ENCODE assay signal across 10 cellular contexts in genomic region chr13:37602743-37603381, GRCh38. TPM values are rescaled to one million over a fixed set of nuclear protein-coding genes. Genes with fewer than 3 reads are reported as not detected.
A peak's percentile ranks its signal among the peaks of the same experiment; 100 is the strongest.
DNase-seq lines count a peak whose midpoint lies in the region; ATAC-seq and TF ChIP-seq lines count a peak whose summit lies in the region.
"Had no signal": no experiment of that assay in that cellular context is flagged by ENCODE, and none has a peak within 500 bp of the region (broad histone marks: within the 10 kb centered on the region; RNA-seq: fewer than 3 reads in every experiment).

No MANE protein-coding gene starts in this region.

- H3K4ac ChIP-seq in H9 (ENCODE audit: low read depth, low read length) = no peak overlapping the region

- H3K9me3 Mint-ChIP-seq in H9 = no peaks in the 10 kb centered on the region; a peak in 2 of 5 replicates
- peaks cover 10% of the 10 kb centered on the region for H3K9me3 Mint-ChIP-seq in stimulated activated effector memory CD8-positive, alpha-beta T cell treated with anti-CD3 and anti-CD28 coated beads, Interleukin-12 subunit alpha, Interleukin-12 subunit beta, amount 100 ng/mL, for 72 hours

- H3K9ac ChIP-seq in H9 (ENCODE audit: extremely low read depth, insufficient read length, low read length) = no peak overlapping the region

- H2BK20ac ChIP-seq in H9 (ENCODE audit: low read depth, low read length, poor library complexity, severe bottlenecking) = no peak overlapping the region

- H3K36me3 ChIP-seq in ascending aorta = no peaks in the 10 kb centered on the region

- no peak overlapping the region for H4K8ac ChIP-seq in H9 (replicated peaks; ENCODE audit: insufficient read length, low read depth, low read length)

- H4K91ac ChIP-seq in H9 (ENCODE audit: insufficient read length, low read depth, low read length) = no peak overlapping the region

- H3K27me3 Mint-ChIP-seq in H9 (ENCODE audit: low read depth) = no peaks in the 10 kb centered on the region
- H3K27me3 Mint-ChIP-seq: activated naive CD8-positive, alpha-beta T cell treated with anti-CD3 and anti-CD28 coated beads, Interleukin-2, amount 10 ng/mL, durations not matched to agents 7 days and 5 days; IgD-negative memory B cell had no signal

- H2BK120ac ChIP-seq in H9 (ENCODE audit: low read depth, low read length, poor library complexity, severe bottlenecking) = no peak overlapping the region

- H3K4me3 Mint-ChIP-seq in H9 = no peak overlapping the region
- no peak overlapping the region for H3K4me3 Mint-ChIP-seq in stimulated activated effector memory CD8-positive, alpha-beta T cell treated with anti-CD3 and anti-CD28 coated beads, Interleukin-12 subunit alpha, Interleukin-12 subunit beta, amount 100 ng/mL, for 72 hours
- H3K4me3 Mint-ChIP-seq: activated naive CD8-positive, alpha-beta T cell treated with anti-CD3 and anti-CD28 coated beads, Interleukin-2, amount 10 ng/mL, durations not matched to agents 7 days and 5 days; IgD-negative memory B cell had no signal

- no peak overlapping the region for H3K14ac ChIP-seq in H9 (ENCODE audit: insufficient read depth, low read length)

- no peaks in the 10 kb centered on the region for H3K79me2 ChIP-seq in H9 (ENCODE audit: insufficient read depth, low read length)

- no peak overlapping the region for H3K18ac ChIP-seq in H9 (ENCODE audit: insufficient read length, low read depth, low read length)

- H4K20me1 ChIP-seq in H9 (ENCODE audit: control insufficient read depth, insufficient read depth, insufficient read length) = no peaks in the 10 kb centered on the region

- no peak overlapping the region for H3K56ac ChIP-seq in H9 (ENCODE audit: insufficient read length, low read depth, low read length)

- H3K27ac ChIP-seq in H9 (ENCODE audit: insufficient read length, low read depth, low read length) (no peak overlapping the region), ascending aorta (no peak overlapping the region)

- H3K4me1 Mint-ChIP-seq in H9 = peaks cover 18 to 20% of the 10 kb centered on the region in 2 experiments
- no peaks in the 10 kb centered on the region for H3K4me1 Mint-ChIP-seq in stimulated activated effector memory CD8-positive, alpha-beta T cell treated with anti-CD3 and anti-CD28 coated beads, Interleukin-12 subunit alpha, Interleukin-12 subunit beta, amount 100 ng/mL, for 72 hours
- H3K4me1 Mint-ChIP-seq: activated naive CD8-positive, alpha-beta T cell treated with anti-CD3 and anti-CD28 coated beads, Interleukin-2, amount 10 ng/mL, durations not matched to agents 7 days and 5 days; IgD-negative memory B cell had no signal

- intact Hi-C loops in ascending aorta (cut with DNase I) = loop anchor here (1.0 to 2.0 kb wide), 2 partner anchors 494 to 528 kb away; no protein-coding TSS in a partner anchor

- no peak overlapping the region for H4K5ac ChIP-seq in H9 (ENCODE audit: insufficient read length, low read depth, low read length)

- ATAC-seq in HG03135 (IDR thresholded peaks at IDR 0.05; ENCODE audit: unreplicated experiment) (no peak), GM19328 (IDR thresholded peaks at IDR 0.05; ENCODE audit: unreplicated experiment) (no peak)
- no peak for ATAC-seq in stimulated activated effector memory CD8-positive, alpha-beta T cell treated with anti-CD3 and anti-CD28 coated beads, Interleukin-12 subunit alpha, Interleukin-12 subunit beta, amount 100 ng/mL, for 72 hours

- H3K9me3 ChIP-seq in H9 (ENCODE audit: control insufficient read depth, low read depth, low read length) = no peaks in the 10 kb centered on the region
- no peaks in the 10 kb centered on the region for H3K9me3 ChIP-seq in ascending aorta

- H3K23ac ChIP-seq in H9 (ENCODE audit: insufficient read length, low read depth, low read length) = no peak overlapping the region

- no peak overlapping the region for H2AFZ ChIP-seq in H9 (ENCODE audit: low read length)

- TF ChIP-seq CTCF in H9 (conservative IDR thresholded peaks at IDR 0.05) (peak; percentile 71), ascending aorta (IDR thresholded peaks at IDR 0.05) (peak; percentile 38 to 69 (median 38))

- no peaks in the 10 kb centered on the region for H3K23me2 ChIP-seq in H9 (ENCODE audit: insufficient read length, low read depth, low read length, poor library complexity, severe bottlenecking)

- no peak overlapping the region for H3K4me2 ChIP-seq in H9 (ENCODE audit: insufficient read depth, insufficient read length, low read length)

- no peak overlapping the region for H3T11ph ChIP-seq in H9 (ENCODE audit: low read length)

- H2AK5ac ChIP-seq in H9 (ENCODE audit: insufficient read length, low read length) = no peak overlapping the region

- DNase-seq in AG08395 (ENCODE audit: low spot score) (peak; percentile 42), H9 (no peak), ascending aorta (ENCODE audit: low spot score in 2 of 2) (no peak), kidney glomerular epithelial cell (lab: John Stamatoyannopoulos, UW) (peak; percentile 31), NCI-H2029 (lab: John Stamatoyannopoulos, UW) (no peak)
- no peak for DNase-seq in stimulated activated effector memory CD8-positive, alpha-beta T cell treated with anti-CD3 and anti-CD28 coated beads, Interleukin-12 subunit alpha, Interleukin-12 subunit beta, amount 100 ng/mL, for 72 hours (ENCODE audit: low spot score in 2 of 2)
- DNase-seq: activated naive CD8-positive, alpha-beta T cell treated with anti-CD3 and anti-CD28 coated beads, Interleukin-2, amount 10 ng/mL, durations not matched to agents 7 days and 5 days had no signal

- H3K4me1 ChIP-seq in H9 (ENCODE audit: insufficient read depth, low read length) = peaks cover 3% of the 10 kb centered on the region; the same call in 1 of the 2 replicates
- H3K4me1 ChIP-seq in ascending aorta = peaks cover 0 to 3% of the 10 kb centered on the region in 2 donors

- WGBS in H9 (ENCODE audit: extremely low coverage, insufficient read length, low lambda C conversion rate) = no CpG with 5 or more reads among the region's 5 CpGs

- no peaks in the 10 kb centered on the region; a peak in 1 of 7 replicates for H3K36me3 Mint-ChIP-seq in H9 (ENCODE audit: insufficient read depth in 1 of 3, low read depth in 3 of 3)
- H3K36me3 Mint-ChIP-seq in stimulated activated effector memory CD8-positive, alpha-beta T cell treated with anti-CD3 and anti-CD28 coated beads, Interleukin-12 subunit alpha, Interleukin-12 subunit beta, amount 100 ng/mL, for 72 hours = no peaks in the 10 kb centered on the region
- H3K36me3 Mint-ChIP-seq: activated naive CD8-positive, alpha-beta T cell treated with anti-CD3 and anti-CD28 coated beads, Interleukin-2, amount 10 ng/mL, durations not matched to agents 7 days and 5 days; IgD-negative memory B cell had no signal

- no peak overlapping the region for H3K4me3 ChIP-seq in ascending aorta

- H2BK15ac ChIP-seq in H9 (ENCODE audit: low read depth, low read length) = no peak overlapping the region

- no peak overlapping the region for H2BK5ac ChIP-seq in H9 (ENCODE audit: insufficient read length, low read length)

- no peak overlapping the region for H3K27ac Mint-ChIP-seq in H9
- no peak overlapping the region for H3K27ac Mint-ChIP-seq in stimulated activated effector memory CD8-positive, alpha-beta T cell treated with anti-CD3 and anti-CD28 coated beads, Interleukin-12 subunit alpha, Interleukin-12 subunit beta, amount 100 ng/mL, for 72 hours
- H3K27ac Mint-ChIP-seq: activated naive CD8-positive, alpha-beta T cell treated with anti-CD3 and anti-CD28 coated beads, Interleukin-2, amount 10 ng/mL, durations not matched to agents 7 days and 5 days; IgD-negative memory B cell had no signal

- no peaks in the 10 kb centered on the region for H3K79me1 ChIP-seq in H9 (ENCODE audit: insufficient read depth, low read depth, low read length, poor library complexity, severe bottlenecking)

- H2BK12ac ChIP-seq in H9 (ENCODE audit: insufficient read length, low read depth, low read length) = no peak overlapping the region

- H3K27me3 ChIP-seq in H9 (ENCODE audit: insufficient read depth, low read length) (no peaks in the 10 kb centered on the region), ascending aorta (no peaks in the 10 kb centered on the region)

RNA-seq across cellular contexts. Expression of gene POSTN, which starts 4.3 kb away (rescaled TPM):
- total RNA-seq in H9 (2021) = 0.33 and 0.46 TPM in 2 replicates
- total RNA-seq in ascending aorta = 149 TPM
- total RNA-seq: activated naive CD8-positive, alpha-beta T cell treated with anti-CD3 and anti-CD28 coated beads, Interleukin-2, amount 10 ng/mL, durations not matched to agents 7 days and 5 days had no signal

Comparison
In these comparisons a context has a peak if more than half of its experiments do, and no peak if none do; other contexts are left out.
1. DNase-seq: peak in AG08395 (single experiment) and kidney glomerular epithelial cell (single experiment); none in H9 (single experiment), ascending aorta (0 of 2), NCI-H2029 (single experiment) and stimulated activated effector memory CD8-positive, alpha-beta T cell treated with anti-CD3 and anti-CD28 coated beads, Interleukin-12 subunit alpha, Interleukin-12 subunit beta, amount 100 ng/mL, for 72 hours (0 of 2).
2. RNA of gene POSTN, which starts 4.3 kb away (total RNA-seq): 149 TPM in ascending aorta (single experiment); 0.33 to 0.46 TPM in H9; every median in the first group is over 100 times any median in the second.